18 cellular contexts compared by ENCODE assay signal in the genomic region with DNA sequence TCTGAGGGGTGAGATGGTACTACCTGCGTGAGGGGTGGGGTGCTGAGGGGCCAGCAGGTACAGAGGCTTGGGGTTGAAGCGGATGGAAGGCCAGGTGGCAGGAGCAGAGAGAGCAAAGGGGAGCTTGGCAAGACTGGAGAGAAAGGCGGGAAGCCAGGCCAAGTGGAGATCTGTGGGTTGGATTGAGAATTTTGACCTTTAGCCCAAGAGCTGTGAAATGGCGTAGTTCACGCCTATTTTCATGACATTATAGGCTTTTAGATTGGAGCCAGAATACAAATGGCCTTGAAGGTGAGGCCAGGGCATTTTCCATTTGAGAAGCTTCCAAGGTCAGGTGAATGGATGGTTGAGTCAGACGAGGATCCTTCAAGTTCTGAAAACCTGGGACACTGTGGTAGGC. TPM values are rescaled to one million over a fixed set of nuclear protein-coding genes. Genes with fewer than 3 reads are reported as not detected.
DNase-seq lines count a peak whose midpoint lies in the region; ATAC-seq and TF ChIP-seq lines count a peak whose summit lies in the region.
"Had no signal": no experiment of that assay in that cellular context is flagged by ENCODE, and none has a peak within 500 bp of the region (broad histone marks: within the 10 kb centered on the region; RNA-seq: fewer than 3 reads in every experiment).

No MANE protein-coding gene starts in this region.

- TF ChIP-seq CTCF in DND-41 (IDR thresholded peaks at IDR 0.05; ENCODE audit: borderline replicate concordance, extremely low read depth, low read length, poor library complexity, severe bottlenecking) (no peak), right lobe of liver (IDR thresholded peaks at IDR 0.05) (no peak)

- H3K9ac ChIP-seq in DND-41 (ENCODE audit: low read depth, low read length) (no peak overlapping the region), skeletal muscle satellite cell (ENCODE audit: low read depth, low read length) (no peak overlapping the region)
- H3K9ac ChIP-seq: SK-N-SH had no signal

- H3K4me1 Mint-ChIP-seq in activated T-helper 17 cell treated with anti-CD3 and anti-CD28 coated beads, Interleukin-2, amount 50 U/mL, for 72 hours: peaks cover 25% of the 10 kb centered on the region
- H3K4me1 Mint-ChIP-seq in activated CD4-positive, alpha-beta memory T cell treated with anti-CD3 and anti-CD28 coated beads for 36 hours (ENCODE audit: low read depth): peaks cover 32% of the 10 kb centered on the region

- H3K4me3 ChIP-seq in DND-41 (ENCODE audit: low read depth in 1 of 2, low read length in 2 of 2) (no peak overlapping the region), right lobe of liver (peak overlapping the region; percentile 91 to 99 (median 97)), skeletal muscle satellite cell (ENCODE audit: low read length) (no peak overlapping the region)

- intact Hi-C loops in right lobe of liver (cut with DNase I): no loop called here
- intact Hi-C loops in activated CD4-positive, alpha-beta memory T cell treated with anti-CD3 and anti-CD28 coated beads for 36 hours (cut with micrococcal nuclease): loop anchor here (5.0 kb wide), 1 partner anchor 66 kb away; the partner anchor contains the start of gene DNAAF9

- CTCF ChIA-PET in activated CD4-positive, alpha-beta memory T cell treated with anti-CD3 and anti-CD28 coated beads for 36 hours (lab: Charles Lee): no interaction called here

- no peaks in the 10 kb centered on the region for H3K79me2 ChIP-seq in DND-41 (ENCODE audit: insufficient read depth, low read length)

- H3K36me3 ChIP-seq in DND-41 (ENCODE audit: insufficient read depth, low read length) (no peaks in the 10 kb centered on the region; the same call in 1 of the 2 replicates), right lobe of liver (no peaks in the 10 kb centered on the region), skeletal muscle satellite cell (ENCODE audit: insufficient read depth, low read length) (no peaks in the 10 kb centered on the region)
- H3K36me3 ChIP-seq: left ventricle myocardium inferior, Peyer's patch had no signal

- no peaks in the 10 kb centered on the region for H3K36me3 Mint-ChIP-seq in activated T-helper 17 cell treated with anti-CD3 and anti-CD28 coated beads, Interleukin-2, amount 50 U/mL, for 72 hours (ENCODE audit: low read depth)
- no peaks in the 10 kb centered on the region for H3K36me3 Mint-ChIP-seq in activated CD4-positive, alpha-beta memory T cell treated with anti-CD3 and anti-CD28 coated beads for 36 hours

- H3K27ac Mint-ChIP-seq in activated T-helper 17 cell treated with anti-CD3 and anti-CD28 coated beads, Interleukin-2, amount 50 U/mL, for 72 hours: peak overlapping the region; percentile 15
- no peak overlapping the region for H3K27ac Mint-ChIP-seq in activated CD4-positive, alpha-beta memory T cell treated with anti-CD3 and anti-CD28 coated beads for 36 hours

- DNase-seq in DND-41 (no peak), right lobe of liver (peak; percentile 50 to 78 (median 71))
- no peak for DNase-seq in activated CD4-positive, alpha-beta memory T cell treated with anti-CD3 and anti-CD28 coated beads for 36 hours
- DNase-seq: activated CD4-positive, alpha-beta T cell treated with anti-CD3 and anti-CD28 coated beads, Interleukin-2, amount 50 U/mL, for 1 hour; activated T-cell treated with anti-CD3 and anti-CD28 coated beads for 4 hours; dermis blood vessel endothelial cell; DMS153; GOT3; left ventricle myocardium inferior; NCI-H1436 treated with DMSO at 0.1 percent for 48 hours; SK-N-SH; stimulated activated CD4-positive, alpha-beta T cell treated with anti-CD3 and anti-CD28 coated beads, Interleukin-4, amount 100 ng/mL, for 4 hours had no signal

- WGBS in right lobe of liver (ENCODE audit: insufficient coverage, low coverage, low lambda C conversion rate, missing lambda C conversion rate): 37% methylated on average over 6 of the region's 6 CpGs

- TF ChIP-seq POLR2A in right lobe of liver (IDR thresholded peaks at IDR 0.05): no peak

- no peaks in the 10 kb centered on the region for H3K9me3 Mint-ChIP-seq in activated T-helper 17 cell treated with anti-CD3 and anti-CD28 coated beads, Interleukin-2, amount 50 U/mL, for 72 hours
- no peaks in the 10 kb centered on the region for H3K9me3 Mint-ChIP-seq in activated CD4-positive, alpha-beta memory T cell treated with anti-CD3 and anti-CD28 coated beads for 36 hours
- H3K9me3 Mint-ChIP-seq: activated naive CD4-positive, alpha-beta T cell treated with anti-CD3 and anti-CD28 coated beads, Interleukin-2, amount 50 U/mL, for 72 hours had no signal

- H3K27me3 ChIP-seq in DND-41 (ENCODE audit: insufficient read depth, low read length, poor library complexity): peaks cover 37% of the 10 kb centered on the region
- H3K27me3 ChIP-seq in right lobe of liver: no peaks in the 10 kb centered on the region
- H3K27me3 ChIP-seq in skeletal muscle satellite cell (ENCODE audit: control insufficient read depth, insufficient read depth, low read length): no peaks in the 10 kb centered on the region
- H3K27me3 ChIP-seq: Peyer's patch had no signal

- no peaks in the 10 kb centered on the region for H3K9me3 ChIP-seq in DND-41 (ENCODE audit: insufficient read depth, low read length, severe bottlenecking)
- H3K9me3 ChIP-seq in right lobe of liver: no peaks in the 10 kb centered on the region
- no peaks in the 10 kb centered on the region for H3K9me3 ChIP-seq in skeletal muscle satellite cell (replicated peaks; ENCODE audit: low read length)
- H3K9me3 ChIP-seq: left ventricle myocardium inferior, Peyer's patch, SK-N-SH had no signal

- POLR2A ChIA-PET in activated CD4-positive, alpha-beta memory T cell treated with anti-CD3 and anti-CD28 coated beads for 36 hours (lab: Charles Lee): no interaction called here

- H4K20me1 ChIP-seq in DND-41 (ENCODE audit: insufficient read depth, low read length): peaks cover 9% of the 10 kb centered on the region; the same call in 1 of the 2 replicates

- no peak for ATAC-seq in DND-41 (ENCODE audit: insufficient read depth, low read depth)
- no peak for ATAC-seq in activated T-helper 17 cell treated with anti-CD3 and anti-CD28 coated beads, Interleukin-2, amount 50 U/mL, for 72 hours (replicated peaks)
- ATAC-seq in right lobe of liver: peak; percentile 49 to 56 (median 54)
- no peak for ATAC-seq in GM21576 (IDR thresholded peaks at IDR 0.05; ENCODE audit: unreplicated experiment)
- ATAC-seq in HG03045 (IDR thresholded peaks at IDR 0.05; ENCODE audit: unreplicated experiment): no peak

- no peak overlapping the region for H2AFZ ChIP-seq in DND-41 (ENCODE audit: low read depth, low read length)

- H3K27me3 Mint-ChIP-seq in activated T-helper 17 cell treated with anti-CD3 and anti-CD28 coated beads, Interleukin-2, amount 50 U/mL, for 72 hours: no peaks in the 10 kb centered on the region
- H3K27me3 Mint-ChIP-seq in activated CD4-positive, alpha-beta memory T cell treated with anti-CD3 and anti-CD28 coated beads for 36 hours: no peaks in the 10 kb centered on the region

- H3K4me1 ChIP-seq in DND-41 (ENCODE audit: insufficient read depth, low read length): peaks cover 28% of the 10 kb centered on the region
- peaks cover 0 to 57% (median 26%) of the 10 kb centered on the region in 4 donors for H3K4me1 ChIP-seq in right lobe of liver
- H3K4me1 ChIP-seq in skeletal muscle satellite cell (ENCODE audit: control insufficient read depth, insufficient read depth, low read length): peaks cover 18% of the 10 kb centered on the region

- peak overlapping the region; percentile 92 for H3K4me3 Mint-ChIP-seq in activated T-helper 17 cell treated with anti-CD3 and anti-CD28 coated beads, Interleukin-2, amount 50 U/mL, for 72 hours
- no peak overlapping the region for H3K4me3 Mint-ChIP-seq in activated CD4-positive, alpha-beta memory T cell treated with anti-CD3 and anti-CD28 coated beads for 36 hours

- H3K27ac ChIP-seq in DND-41 (ENCODE audit: low read length) (no peak overlapping the region), right lobe of liver (peak overlapping the region; percentile 68 to 91 (median 85))
- H3K27ac ChIP-seq: left ventricle myocardium inferior had no signal

- 0 out of 2 replicates have a peak overlapping the region, but pooled peaks have one; percentile 95 for H3K4me2 ChIP-seq in DND-41 (ENCODE audit: insufficient read depth, low read length)
- peak overlapping the region; percentile 13 for H3K4me2 ChIP-seq in skeletal muscle satellite cell (ENCODE audit: low read length)

RNA-seq across cellular contexts. Expression of gene ATRN, which starts 2.5 kb away (rescaled TPM):
- 10 to 100 TPM in 1 of 2 donors, 1 to 10 TPM in 1; 8.5 to 10.8 TPM for total RNA-seq in activated T-helper 17 cell treated with anti-CD3 and anti-CD28 coated beads, Interleukin-2, amount 50 U/mL, for 72 hours
- 10 to 100 TPM; 46.9 to 82.1 (median 59.1) TPM for total RNA-seq in right lobe of liver
- 27.6 and 29.5 TPM in 2 replicates for total RNA-seq in skeletal muscle satellite cell (2012; rRNA removed)
- total RNA-seq in activated CD4-positive, alpha-beta memory T cell treated with anti-CD3 and anti-CD28 coated beads for 36 hours: 1 to 10 TPM; 7.3 to 7.8 TPM

Comparison
In these comparisons a context has a peak if more than half of its experiments do, and no peak if none do; other contexts are left out.
1. ATAC-seq: peak in right lobe of liver (4 of 4); none in DND-41 (single experiment), activated T-helper 17 cell treated with anti-CD3 and anti-CD28 coated beads, Interleukin-2, amount 50 U/mL, for 72 hours (single experiment), GM21576 (single experiment) and HG03045 (single experiment).
2. DNase-seq: peak in right lobe of liver (3 of 3); none in DND-41 (single experiment) and activated CD4-positive, alpha-beta memory T cell treated with anti-CD3 and anti-CD28 coated beads for 36 hours (single experiment).
3. H3K4me3 ChIP-seq: peak in right lobe of liver (3 of 3); none in DND-41 (0 of 2) and skeletal muscle satellite cell (single experiment).
4. RNA of gene ATRN, which starts 2.5 kb away (total RNA-seq): 46.9 to 82.1 TPM in right lobe of liver; 8.5 to 10.8 TPM in activated T-helper 17 cell treated with anti-CD3 and anti-CD28 coated beads, Interleukin-2, amount 50 U/mL, for 72 hours and 7.3 to 7.8 TPM in activated CD4-positive, alpha-beta memory T cell treated with anti-CD3 and anti-CD28 coated beads for 36 hours; every median in the first group is over 4 times any median in the second.